16 cellular contexts compared by ENCODE assay signal in genomic region chr7:92682324-92682723, GRCh38.
DNase-seq lines count a peak whose midpoint lies in the region; ATAC-seq and TF ChIP-seq lines count a peak whose summit lies in the region.
"Had no signal": no experiment of that assay in that cellular context is flagged by ENCODE, and none has a peak within 500 bp of the region (broad histone marks: within the 10 kb centered on the region; RNA-seq: fewer than 3 reads in every experiment).

No MANE protein-coding gene starts in this region.

- peaks cover 14% of the 10 kb centered on the region for H3K4me1 ChIP-seq in SJSA1 (replicated peaks)
- peaks cover 0 to 25% (median 20%) of the 10 kb centered on the region in 4 donors for H3K4me1 ChIP-seq in sigmoid colon

- no peak for TF ChIP-seq EP300 in sigmoid colon (IDR thresholded peaks at IDR 0.05)

- DNase-seq in T-helper 1 cell (no peak), SJSA1 (ENCODE audit: low read depth in 1 of 2, low spot score in 2 of 2) (no peak), sigmoid colon (no peak), GDM1 (lab: John Stamatoyannopoulos, UW) (no peak), cerebellar cortex (ENCODE audit: low spot score) (no peak)
- DNase-seq in effector memory CD8-positive, alpha-beta T cell, result no peak
- DNase-seq: activated naive CD4-positive, alpha-beta T cell treated with anti-CD3 and anti-CD28 coated beads, Interleukin-2, amount 50 U/mL, for 16 hours; colonic mucosa; KBM-7; naive B cell; NCI-H1105 treated with DMSO at 0.1 percent for 48 hours; NCI-H345; stimulated activated naive B cell treated with anti-CD40 and anti-IgM and Interleukin-4, amounts not matched to agents 10 μg/mL and 1 μg/mL and 100 μg/mL, for 72 hours had no signal

- peaks cover 39% of the 10 kb centered on the region for H3K36me3 ChIP-seq in SJSA1
- H3K36me3 ChIP-seq in sigmoid colon, result no peaks in the 10 kb centered on the region
- H3K36me3 ChIP-seq: colonic mucosa had no signal

- H3K9me3 Mint-ChIP-seq in T-helper 1 cell treated with Interleukin-12 subunit alpha and Interleukin-12 subunit beta and Interleukin-4 antibody, amounts not matched to agents 30 μg/mL and 1 μg/mL, for 36 hours, result no peaks in the 10 kb centered on the region
- H3K9me3 Mint-ChIP-seq in effector memory CD8-positive, alpha-beta T cell, result no peaks in the 10 kb centered on the region
- H3K9me3 Mint-ChIP-seq: naive B cell; stimulated activated naive B cell treated with anti-CD40 and anti-IgM and Interleukin-4, amounts not matched to agents 10 μg/mL and 1 μg/mL and 100 μg/mL, for 72 hours had no signal

- H3K9me3 ChIP-seq in SJSA1 (replicated peaks) (no peaks in the 10 kb centered on the region), sigmoid colon (no peaks in the 10 kb centered on the region)
- H3K9me3 ChIP-seq: colonic mucosa had no signal

- no peak overlapping the region for H3K4me3 Mint-ChIP-seq in T-helper 1 cell treated with Interleukin-12 subunit alpha and Interleukin-12 subunit beta and Interleukin-4 antibody, amounts not matched to agents 30 μg/mL and 1 μg/mL, for 36 hours
- no peak overlapping the region for H3K4me3 Mint-ChIP-seq in effector memory CD8-positive, alpha-beta T cell
- H3K4me3 Mint-ChIP-seq: naive B cell; stimulated activated naive B cell treated with anti-CD40 and anti-IgM and Interleukin-4, amounts not matched to agents 10 μg/mL and 1 μg/mL and 100 μg/mL, for 72 hours had no signal

- no peaks in the 10 kb centered on the region for H3K27me3 Mint-ChIP-seq in T-helper 1 cell treated with Interleukin-12 subunit alpha and Interleukin-12 subunit beta and Interleukin-4 antibody, amounts not matched to agents 30 μg/mL and 1 μg/mL, for 36 hours (ENCODE audit: low read depth)
- no peaks in the 10 kb centered on the region for H3K27me3 Mint-ChIP-seq in effector memory CD8-positive, alpha-beta T cell
- H3K27me3 Mint-ChIP-seq: naive B cell; stimulated activated naive B cell treated with anti-CD40 and anti-IgM and Interleukin-4, amounts not matched to agents 10 μg/mL and 1 μg/mL and 100 μg/mL, for 72 hours had no signal

- intact Hi-C loops in sigmoid colon (cut with DNase I), result no loop called here

- 42 to 70% methylated on average over 5 of the region's 5 CpGs for WGBS in sigmoid colon, 2 donors

- no peak overlapping the region for H3K4me3 ChIP-seq in SJSA1
- no peak overlapping the region for H3K4me3 ChIP-seq in sigmoid colon
- H3K4me3 ChIP-seq: colonic mucosa had no signal

- no peak for TF ChIP-seq CTCF in sigmoid colon (IDR thresholded peaks at IDR 0.05)

- ATAC-seq in effector memory CD8-positive, alpha-beta T cell (replicated peaks), result no peak
- no peak for ATAC-seq in HG03432 (IDR thresholded peaks at IDR 0.05; ENCODE audit: unreplicated experiment)
- ATAC-seq: right cardiac atrium; stimulated activated naive B cell treated with anti-CD40 and anti-IgM and Interleukin-4, amounts not matched to agents 10 μg/mL and 1 μg/mL and 100 μg/mL, for 72 hours had no signal

- H3K27ac ChIP-seq in SJSA1 (peak overlapping the region; percentile 39), sigmoid colon (peak overlapping the region; percentile 14 to 71 (median 34))
- H3K27ac ChIP-seq: colonic mucosa had no signal

- H3K4me1 Mint-ChIP-seq in T-helper 1 cell treated with Interleukin-12 subunit alpha and Interleukin-12 subunit beta and Interleukin-4 antibody, amounts not matched to agents 30 μg/mL and 1 μg/mL, for 36 hours (ENCODE audit: low read depth), result peaks cover 73% of the 10 kb centered on the region
- peaks cover 50 to 67% of the 10 kb centered on the region in 2 donors for H3K4me1 Mint-ChIP-seq in effector memory CD8-positive, alpha-beta T cell (ENCODE audit: low read depth in 2 of 2)

- H3K27ac Mint-ChIP-seq in T-helper 1 cell treated with Interleukin-12 subunit alpha and Interleukin-12 subunit beta and Interleukin-4 antibody, amounts not matched to agents 30 μg/mL and 1 μg/mL, for 36 hours, result peak overlapping the region; percentile 82
- peak overlapping the region; percentile 69 to 76 for H3K27ac Mint-ChIP-seq in effector memory CD8-positive, alpha-beta T cell
- H3K27ac Mint-ChIP-seq: stimulated activated naive B cell treated with anti-CD40 and anti-IgM and Interleukin-4, amounts not matched to agents 10 μg/mL and 1 μg/mL and 100 μg/mL, for 72 hours had no signal

- peaks cover 41% of the 10 kb centered on the region for H3K36me3 Mint-ChIP-seq in T-helper 1 cell treated with Interleukin-12 subunit alpha and Interleukin-12 subunit beta and Interleukin-4 antibody, amounts not matched to agents 30 μg/mL and 1 μg/mL, for 36 hours (ENCODE audit: low read depth)
- no peaks in the 10 kb centered on the region for H3K36me3 Mint-ChIP-seq in effector memory CD8-positive, alpha-beta T cell (ENCODE audit: insufficient read depth)
- H3K36me3 Mint-ChIP-seq: naive B cell had no signal

- H3K27me3 ChIP-seq in SJSA1 (replicated peaks) (no peaks in the 10 kb centered on the region), sigmoid colon (no peaks in the 10 kb centered on the region)
- H3K27me3 ChIP-seq: colonic mucosa had no signal

- TF ChIP-seq POLR2A in sigmoid colon (IDR thresholded peaks at IDR 0.05), result no peak
